20 cellular contexts compared by ENCODE assay signal in genomic region chr5:127928053-127928452, GRCh38.
"Had no signal": no experiment of that assay in that cellular context is flagged by ENCODE, and none has a peak within 500 bp of the region (broad histone marks: within the 10 kb centered on the region; RNA-seq: fewer than 3 reads in every experiment).

No MANE protein-coding gene starts in this region.

- ATAC-seq: effector memory CD8-positive, alpha-beta T cell; esophagus mucosa; foreskin keratinocyte; gastroesophageal sphincter; heart left ventricle; left lung; left ventricle myocardium superior; lower lobe of right lung had no signal

- H3K27ac ChIP-seq: epithelial cell of prostate, foreskin keratinocyte, gastroesophageal sphincter, heart left ventricle, hepatocyte, left lung, lower lobe of right lung had no signal

- H3K4me3 ChIP-seq: gastroesophageal sphincter, heart left ventricle, hepatocyte, left lung, lower lobe of right lung had no signal

- H3K27me3 ChIP-seq: foreskin keratinocyte, gastroesophageal sphincter, heart left ventricle, hepatocyte, left lung had no signal

- H3K4me1 ChIP-seq: gastroesophageal sphincter, lower lobe of right lung had no signal

- H3K36me3 ChIP-seq: gastroesophageal sphincter, heart left ventricle, left lung, lower lobe of right lung had no signal

- DNase-seq: cortex of kidney; effector CD8-positive, alpha-beta T cell; effector memory CD8-positive, alpha-beta T cell; endodermal cell; erythroblast; foreskin keratinocyte; heart left ventricle; hypothalamus; immature natural killer cell; islet precursor cell; kidney; kidney glomerular epithelial cell; left lung; left ventricle myocardium superior; lower lobe of right lung; mesenchymal stem cell had no signal

- H3K9me3 ChIP-seq: gastroesophageal sphincter, heart left ventricle, left lung, lower lobe of right lung had no signal
